ENCODE assay signal across 15 cellular contexts in the genomic region with DNA sequence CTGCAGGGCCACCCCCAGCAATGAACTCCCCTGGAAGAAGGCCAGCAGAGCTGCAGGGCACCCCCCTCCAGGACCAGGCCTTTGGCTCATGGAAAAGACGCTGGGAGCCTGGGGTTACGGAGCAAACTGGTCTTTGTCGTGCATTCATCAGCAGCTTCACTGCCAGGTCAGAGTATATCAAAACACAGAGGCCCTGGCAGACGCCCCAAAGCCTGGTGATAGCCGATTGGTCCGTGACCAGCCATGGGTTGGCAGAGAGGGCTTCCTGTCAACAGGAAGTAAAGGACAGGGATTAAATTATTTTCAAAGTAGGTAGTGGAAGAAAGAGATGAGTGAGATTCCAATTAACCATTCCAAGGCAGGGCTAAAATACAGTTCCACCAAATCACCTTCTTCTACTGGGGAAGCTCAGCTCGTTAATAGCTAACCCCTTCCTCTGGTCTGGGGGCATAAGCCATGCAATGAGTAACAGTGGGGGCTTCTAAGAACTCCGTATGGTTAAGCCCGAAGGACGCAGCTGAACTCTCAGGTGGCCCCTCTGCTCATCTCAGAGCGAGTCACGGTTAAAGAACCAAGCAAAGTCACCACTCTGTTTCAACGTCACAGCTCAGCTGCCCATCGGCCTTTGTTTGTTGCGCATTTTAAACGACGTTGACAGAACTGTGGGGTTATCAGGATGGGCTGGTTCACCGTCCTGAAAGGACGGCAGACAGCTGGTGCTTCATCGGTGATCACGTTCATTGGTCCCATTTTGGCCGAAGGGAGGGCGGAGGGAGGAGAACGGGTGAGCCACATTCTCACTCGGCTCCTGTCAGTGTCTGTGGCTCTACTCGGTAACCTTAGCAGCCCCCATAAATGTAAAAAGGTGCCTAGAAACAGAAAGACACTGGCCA. TPM values are rescaled to one million over a fixed set of nuclear protein-coding genes. Genes with fewer than 3 reads are reported as not detected.
DNase-seq lines count a peak whose midpoint lies in the region; ATAC-seq, FAIRE-seq and TF ChIP-seq lines count a peak whose summit lies in the region.
"Had no signal": no experiment of that assay in that cellular context is flagged by ENCODE, and none has a peak within 500 bp of the region (broad histone marks: within the 10 kb centered on the region; RNA-seq: fewer than 3 reads in every experiment).

No MANE protein-coding gene starts in this region.

- WGBS in psoas muscle, 3 donors: 52 to 55% (median 53%) methylated on average over 26 of the region's 26 CpGs

- FAIRE-seq in RCC 7860 (lab: Jason Lieb, UNC): no peak
- FAIRE-seq: GM18507 had no signal

- H3K4me3 ChIP-seq in psoas muscle: peak overlapping the region; percentile 25

- intact Hi-C loops in Right ventricle myocardium superior (cut with DNase I): no loop called here
- intact Hi-C loops in psoas muscle (cut with DNase I): no loop called here

- ATAC-seq in WTC11: peak; percentile 59
- peak; percentile 84 for ATAC-seq in Right ventricle myocardium superior (ENCODE audit: poor library complexity)
- ATAC-seq in psoas muscle: peak in 1 of 4 donors; percentile 35
- ATAC-seq: T-cell had no signal

- DNase-seq in WTC11 (ENCODE audit: low spot score) (no peak), Right ventricle myocardium superior (peak; percentile 88), psoas muscle (peak in 1 of 2 donors; percentile 42), nephron progenitor cell (no peak), DMS 273 treated with DMSO at 0.1 percent for 48 hours (lab: John Stamatoyannopoulos, UW) (no peak), AG20443 (ENCODE audit: low spot score) (no peak), RCC 7860 (ENCODE audit: low spot score) (no peak)
- DNase-seq: activated CD4-positive, alpha-beta T cell treated with anti-CD3 and anti-CD28 coated beads for 48 hours; AML-193; hypothalamus; NCI-H1105 treated with DMSO at 0.1 percent for 48 hours; stimulated activated naive CD4-positive, alpha-beta T cell treated with Interleukin-2 at 50 U/mL for 16 hours; T-cell had no signal

- H3K27me3 Mint-ChIP-seq in WTC11 (ENCODE audit: low read depth) (no peaks in the 10 kb centered on the region; the same call in 1 of the 2 replicates), nephron progenitor cell (ENCODE audit: low read depth, poor library complexity) (peaks cover 33% of the 10 kb centered on the region)
- H3K27me3 Mint-ChIP-seq: T-cell had no signal

- H3K4me1 ChIP-seq in psoas muscle: peaks cover 12% of the 10 kb centered on the region

- peaks cover 19% of the 10 kb centered on the region for H3K4me1 Mint-ChIP-seq in WTC11
- peaks cover 32% of the 10 kb centered on the region for H3K4me1 Mint-ChIP-seq in nephron progenitor cell

- H3K27ac ChIP-seq in C4-2B (peak overlapping the region; percentile 10; the same call in 1 of the 2 replicates), psoas muscle (peak overlapping the region; percentile 46)

- H3K36me3 ChIP-seq in psoas muscle (ENCODE audit: insufficient read depth in 1 of 2, low read depth in 1 of 2): no peaks in the 10 kb centered on the region

- no peaks in the 10 kb centered on the region for H3K27me3 ChIP-seq in psoas muscle (ENCODE audit: insufficient read depth in 3 of 3, low read length in 2 of 3)

- H3K4me3 Mint-ChIP-seq in WTC11: no peak overlapping the region
- H3K4me3 Mint-ChIP-seq in nephron progenitor cell: no peak overlapping the region
- H3K4me3 Mint-ChIP-seq: T-cell had no signal

- CTCF ChIA-PET in WTC11 (lab: Charles Lee): interaction anchor here (0.5 to 1.7 kb wide), 2 partner anchors 76 to 111 kb away, joined by 3 to 5 read pairs; no protein-coding TSS in a partner anchor

- TF ChIP-seq CTCF in C4-2B (conservative IDR thresholded peaks at IDR 0.05) (no peak), WTC11 (IDR thresholded peaks at IDR 0.05) (no peak), psoas muscle (IDR thresholded peaks at IDR 0.05) (no peak), nephron progenitor cell (IDR thresholded peaks at IDR 0.05) (no peak)

- H3K9me3 Mint-ChIP-seq in WTC11 (no peaks in the 10 kb centered on the region), nephron progenitor cell (no peaks in the 10 kb centered on the region)
- H3K9me3 Mint-ChIP-seq: T-cell had no signal

- no peak overlapping the region for H3K27ac Mint-ChIP-seq in WTC11
- H3K27ac Mint-ChIP-seq in nephron progenitor cell: no peak overlapping the region
- H3K27ac Mint-ChIP-seq: T-cell had no signal

- no peaks in the 10 kb centered on the region for H3K9me3 ChIP-seq in psoas muscle

- POLR2A ChIA-PET in WTC11 (lab: Charles Lee): no interaction called here

- no peaks in the 10 kb centered on the region for H3K36me3 Mint-ChIP-seq in WTC11
- no peaks in the 10 kb centered on the region for H3K36me3 Mint-ChIP-seq in nephron progenitor cell (ENCODE audit: low read depth)
- H3K36me3 Mint-ChIP-seq: T-cell had no signal

TF ChIP-seq in WTC11, 78 proteins besides CTCF, POLR2A, EP300 and RAD21:
- TF ChIP-seq SOX15 (CRISPR knock-in tag; IDR thresholded peaks at IDR 0.05): no peak
- no peak for TF ChIP-seq NR3C1 (CRISPR knock-in tag; conservative IDR thresholded peaks at IDR 0.05; ENCODE audit: low read depth)
- TF ChIP-seq ZNF317 (CRISPR knock-in tag; IDR thresholded peaks at IDR 0.05; ENCODE audit: borderline replicate concordance, low read depth): no peak
- TF ChIP-seq, protein P1, sequence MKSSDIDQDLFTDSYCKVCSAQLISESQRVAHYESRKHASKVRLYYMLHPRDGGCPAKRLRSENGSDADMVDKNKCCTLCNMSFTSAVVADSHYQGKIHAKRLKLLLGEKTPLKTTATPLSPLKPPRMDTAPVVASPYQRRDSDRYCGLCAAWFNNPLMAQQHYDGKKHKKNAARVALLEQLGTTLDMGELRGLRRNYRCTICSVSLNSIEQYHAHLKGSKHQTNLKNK (CRISPR knock-in tag; IDR thresholded peaks at IDR 0.05): no peak
- TF ChIP-seq NR1H2 (CRISPR knock-in tag; IDR thresholded peaks at IDR 0.05): no peak
- TF ChIP-seq ZNF423 (CRISPR knock-in tag; IDR thresholded peaks at IDR 0.05): no peak
- TF ChIP-seq SP1 (CRISPR knock-in tag; conservative IDR thresholded peaks at IDR 0.05): no peak
- no peak for TF ChIP-seq ETV6 (CRISPR knock-in tag; IDR thresholded peaks at IDR 0.05)
- no peak for TF ChIP-seq ZNF121 (CRISPR knock-in tag; IDR thresholded peaks at IDR 0.05)
- TF ChIP-seq NFATC4 (CRISPR knock-in tag; IDR thresholded peaks at IDR 0.05): no peak
- no peak for TF ChIP-seq TCF7 (CRISPR knock-in tag; IDR thresholded peaks at IDR 0.05; ENCODE audit: low read depth)
- TF ChIP-seq, protein P2, sequence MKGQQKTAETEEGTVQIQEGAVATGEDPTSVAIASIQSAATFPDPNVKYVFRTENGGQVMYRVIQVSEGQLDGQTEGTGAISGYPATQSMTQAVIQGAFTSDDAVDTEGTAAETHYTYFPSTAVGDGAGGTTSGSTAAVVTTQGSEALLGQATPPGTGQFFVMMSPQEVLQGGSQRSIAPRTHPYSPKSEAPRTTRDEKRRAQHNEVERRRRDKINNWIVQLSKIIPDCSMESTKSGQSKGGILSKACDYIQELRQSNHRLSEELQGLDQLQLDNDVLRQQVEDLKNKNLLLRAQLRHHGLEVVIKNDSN (CRISPR knock-in tag; IDR thresholded peaks at IDR 0.05): no peak

RNA-seq across cellular contexts. Expression of gene PRKAG2, which starts 8.8 kb away (rescaled TPM):
- total RNA-seq in WTC11 (2021): 14.7 to 20.3 TPM (median 17.0 TPM) in 3 replicates
- 120 TPM for total RNA-seq in Right ventricle myocardium superior
- 10 to 100 TPM in 3 of 4 donors, 1 to 10 TPM in 1; 9.3 to 31.5 (median 15.5) TPM for total RNA-seq in psoas muscle
- polyA plus RNA-seq in psoas muscle: 100 to 1,000 TPM in 1 of 3 donors, 10 to 100 TPM in 2; 10.9 to 143 (median 31.7) TPM
